Comparison of ENCODE assay signal across 1 cellular context in the genomic region with DNA sequence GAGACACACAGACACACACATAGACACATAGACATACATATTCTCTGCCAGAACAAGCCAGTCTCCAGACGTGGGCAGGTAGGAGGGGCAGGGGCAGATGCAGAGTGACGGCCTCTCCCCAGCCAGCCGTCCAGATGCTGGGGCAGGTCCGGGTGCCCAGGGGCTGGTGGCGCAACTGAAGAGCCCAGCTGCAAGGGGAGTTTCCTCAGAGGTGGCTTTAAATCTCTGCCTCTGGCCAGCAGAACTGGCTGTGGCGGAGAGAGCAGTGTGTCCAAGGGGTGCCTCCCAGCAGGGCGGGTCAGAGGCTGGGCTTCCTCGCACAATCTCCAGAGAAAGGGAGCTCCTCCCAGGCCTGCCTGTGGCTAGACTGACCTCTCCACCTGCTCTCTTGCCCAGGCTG.
TF ChIP-seq lines count a peak whose summit lies in the region.

No MANE protein-coding gene starts in this region.

TF ChIP-seq in SK-N-SH, 30 proteins besides CTCF, POLR2A, EP300 and RAD21 (continued from another document):
- TF ChIP-seq, protein P1, sequence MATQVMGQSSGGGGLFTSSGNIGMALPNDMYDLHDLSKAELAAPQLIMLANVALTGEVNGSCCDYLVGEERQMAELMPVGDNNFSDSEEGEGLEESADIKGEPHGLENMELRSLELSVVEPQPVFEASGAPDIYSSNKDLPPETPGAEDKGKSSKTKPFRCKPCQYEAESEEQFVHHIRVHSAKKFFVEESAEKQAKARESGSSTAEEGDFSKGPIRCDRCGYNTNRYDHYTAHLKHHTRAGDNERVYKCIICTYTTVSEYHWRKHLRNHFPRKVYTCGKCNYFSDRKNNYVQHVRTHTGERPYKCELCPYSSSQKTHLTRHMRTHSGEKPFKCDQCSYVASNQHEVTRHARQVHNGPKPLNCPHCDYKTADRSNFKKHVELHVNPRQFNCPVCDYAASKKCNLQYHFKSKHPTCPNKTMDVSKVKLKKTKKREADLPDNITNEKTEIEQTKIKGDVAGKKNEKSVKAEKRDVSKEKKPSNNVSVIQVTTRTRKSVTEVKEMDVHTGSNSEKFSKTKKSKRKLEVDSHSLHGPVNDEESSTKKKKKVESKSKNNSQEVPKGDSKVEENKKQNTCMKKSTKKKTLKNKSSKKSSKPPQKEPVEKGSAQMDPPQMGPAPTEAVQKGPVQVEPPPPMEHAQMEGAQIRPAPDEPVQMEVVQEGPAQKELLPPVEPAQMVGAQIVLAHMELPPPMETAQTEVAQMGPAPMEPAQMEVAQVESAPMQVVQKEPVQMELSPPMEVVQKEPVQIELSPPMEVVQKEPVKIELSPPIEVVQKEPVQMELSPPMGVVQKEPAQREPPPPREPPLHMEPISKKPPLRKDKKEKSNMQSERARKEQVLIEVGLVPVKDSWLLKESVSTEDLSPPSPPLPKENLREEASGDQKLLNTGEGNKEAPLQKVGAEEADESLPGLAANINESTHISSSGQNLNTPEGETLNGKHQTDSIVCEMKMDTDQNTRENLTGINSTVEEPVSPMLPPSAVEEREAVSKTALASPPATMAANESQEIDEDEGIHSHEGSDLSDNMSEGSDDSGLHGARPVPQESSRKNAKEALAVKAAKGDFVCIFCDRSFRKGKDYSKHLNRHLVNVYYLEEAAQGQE (IDR thresholded peaks at IDR 0.05; ENCODE audit: low read depth, low read length), result no peak
- TF ChIP-seq, protein P2, sequence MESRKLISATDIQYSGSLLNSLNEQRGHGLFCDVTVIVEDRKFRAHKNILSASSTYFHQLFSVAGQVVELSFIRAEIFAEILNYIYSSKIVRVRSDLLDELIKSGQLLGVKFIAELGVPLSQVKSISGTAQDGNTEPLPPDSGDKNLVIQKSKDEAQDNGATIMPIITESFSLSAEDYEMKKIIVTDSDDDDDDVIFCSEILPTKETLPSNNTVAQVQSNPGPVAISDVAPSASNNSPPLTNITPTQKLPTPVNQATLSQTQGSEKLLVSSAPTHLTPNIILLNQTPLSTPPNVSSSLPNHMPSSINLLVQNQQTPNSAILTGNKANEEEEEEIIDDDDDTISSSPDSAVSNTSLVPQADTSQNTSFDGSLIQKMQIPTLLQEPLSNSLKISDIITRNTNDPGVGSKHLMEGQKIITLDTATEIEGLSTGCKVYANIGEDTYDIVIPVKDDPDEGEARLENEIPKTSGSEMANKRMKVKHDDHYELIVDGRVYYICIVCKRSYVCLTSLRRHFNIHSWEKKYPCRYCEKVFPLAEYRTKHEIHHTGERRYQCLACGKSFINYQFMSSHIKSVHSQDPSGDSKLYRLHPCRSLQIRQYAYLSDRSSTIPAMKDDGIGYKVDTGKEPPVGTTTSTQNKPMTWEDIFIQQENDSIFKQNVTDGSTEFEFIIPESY (IDR thresholded peaks at IDR 0.05; ENCODE audit: borderline replicate concordance, low read depth), result no peak
- TF ChIP-seq POLR2AphosphoS5 (IDR thresholded peaks at IDR 0.05; ENCODE audit: low read depth, low read length) (no peak), RFX5 (IDR thresholded peaks at IDR 0.05; ENCODE audit: low read length) (no peak), GABPA (IDR thresholded peaks at IDR 0.05; ENCODE audit: low read depth) (no peak), EZH2phosphoT487 (IDR thresholded peaks at IDR 0.05; ENCODE audit: borderline replicate concordance, low read depth) (no peak)
- TF ChIP-seq, protein P3, sequence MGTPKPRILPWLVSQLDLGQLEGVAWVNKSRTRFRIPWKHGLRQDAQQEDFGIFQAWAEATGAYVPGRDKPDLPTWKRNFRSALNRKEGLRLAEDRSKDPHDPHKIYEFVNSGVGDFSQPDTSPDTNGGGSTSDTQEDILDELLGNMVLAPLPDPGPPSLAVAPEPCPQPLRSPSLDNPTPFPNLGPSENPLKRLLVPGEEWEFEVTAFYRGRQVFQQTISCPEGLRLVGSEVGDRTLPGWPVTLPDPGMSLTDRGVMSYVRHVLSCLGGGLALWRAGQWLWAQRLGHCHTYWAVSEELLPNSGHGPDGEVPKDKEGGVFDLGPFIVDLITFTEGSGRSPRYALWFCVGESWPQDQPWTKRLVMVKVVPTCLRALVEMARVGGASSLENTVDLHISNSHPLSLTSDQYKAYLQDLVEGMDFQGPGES (IDR thresholded peaks at IDR 0.05; ENCODE audit: low read depth, low read length), result no peak
- TF ChIP-seq, protein P4, sequence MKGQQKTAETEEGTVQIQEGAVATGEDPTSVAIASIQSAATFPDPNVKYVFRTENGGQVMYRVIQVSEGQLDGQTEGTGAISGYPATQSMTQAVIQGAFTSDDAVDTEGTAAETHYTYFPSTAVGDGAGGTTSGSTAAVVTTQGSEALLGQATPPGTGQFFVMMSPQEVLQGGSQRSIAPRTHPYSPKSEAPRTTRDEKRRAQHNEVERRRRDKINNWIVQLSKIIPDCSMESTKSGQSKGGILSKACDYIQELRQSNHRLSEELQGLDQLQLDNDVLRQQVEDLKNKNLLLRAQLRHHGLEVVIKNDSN (IDR thresholded peaks at IDR 0.05; ENCODE audit: borderline replicate concordance, low read depth), result no peak
TF ChIP-seq in SK-N-SH: peak in this region for 0.
